ENCODE assay signal across 8 cellular contexts in genomic region chr17:42760652-42761581, GRCh38. TPM values are rescaled to one million over a fixed set of nuclear protein-coding genes. Genes with fewer than 3 reads are reported as not detected.
DNase-seq lines count a peak whose midpoint lies in the region; ATAC-seq, FAIRE-seq and TF ChIP-seq lines count a peak whose summit lies in the region.

TSS of gene RAMP2 (plus strand) at chr17:42761227. CDS start at chr17:42761262, 35 bp downstream.

- H3K79me2 ChIP-seq in astrocyte (ENCODE audit: insufficient read depth, low read length) = no peaks in the 10 kb centered on the region

- FAIRE-seq in astrocyte (lab: Jason Lieb, UNC) = no peak
- FAIRE-seq in small intestine (lab: Jason Lieb, UNC) = no peak

- H3K4me3 ChIP-seq in BE2C (ENCODE audit: low read depth, low read length) = peak within 1 kb of the TSS; percentile 29
- H3K4me3 ChIP-seq in HL-60 (replicated peaks; ENCODE audit: insufficient read depth, low read length) = peak within 1 kb of the TSS; percentile 11; the same call in 1 of the 2 replicates
- peak within 1 kb of the TSS; percentile 39 for H3K4me3 ChIP-seq in astrocyte (ENCODE audit: insufficient read depth, low read depth, low read length)
- H3K4me3 ChIP-seq in iPS-20b (ENCODE audit: low read length) = peak within 1 kb of the TSS; percentile 65
- peak within 1 kb of the TSS; percentile 20 to 50 for H3K4me3 ChIP-seq in small intestine (ENCODE audit: low read depth in 1 of 2, low read length in 2 of 2)

- peak within 1 kb of the TSS; percentile 66 for H3K4me3 Mint-ChIP-seq in astrocyte (ENCODE audit: unreplicated experiment)

- peak within 1 kb of the TSS; percentile 85 for H3K4me2 ChIP-seq in astrocyte (ENCODE audit: low read length)

- H3K36me3 ChIP-seq in BE2C (no peaks in the 10 kb centered on the region), astrocyte (ENCODE audit: insufficient read depth, low read length) (no peaks in the 10 kb centered on the region), iPS-20b (ENCODE audit: insufficient read depth, low read depth, low read length) (no peaks in the 10 kb centered on the region), small intestine (ENCODE audit: control insufficient read depth in 2 of 2, insufficient read depth in 2 of 2, low read length in 2 of 2) (no peaks in the 10 kb centered on the region)

- H2AFZ ChIP-seq in astrocyte (ENCODE audit: low read depth, low read length) = peak within 1 kb of the TSS; percentile 92

- peak within 1 kb of the TSS; percentile 48 for H3K9ac ChIP-seq in astrocyte (ENCODE audit: low read length)
- H3K9ac ChIP-seq in iPS-20b (ENCODE audit: low read depth, low read length) = peak within 1 kb of the TSS; percentile 53; the same call in 1 of the 2 replicates

- H3K27ac Mint-ChIP-seq in astrocyte (ENCODE audit: unreplicated experiment) = peak within 1 kb of the TSS; percentile 69

- no peaks in the 10 kb centered on the region for H4K20me1 ChIP-seq in astrocyte (ENCODE audit: insufficient read depth, low read length)

- peaks cover 9% of the 10 kb centered on the region for H3K4me1 ChIP-seq in BE2C
- peaks cover 2% of the 10 kb centered on the region for H3K4me1 ChIP-seq in astrocyte (ENCODE audit: insufficient read depth, low read length)
- H3K4me1 ChIP-seq in iPS-20b (ENCODE audit: insufficient read depth, low read length) = peaks cover 8% of the 10 kb centered on the region; the same call in 1 of the 2 replicates
- no peaks in the 10 kb centered on the region for H3K4me1 ChIP-seq in small intestine (ENCODE audit: control insufficient read depth in 2 of 2, insufficient read depth in 1 of 2, low read depth in 1 of 2, low read length in 1 of 2)

- TF ChIP-seq CTCF in BE2C (IDR thresholded peaks at IDR 0.05; ENCODE audit: low read depth, low read length) = no peak
- TF ChIP-seq CTCF in HL-60 (IDR thresholded peaks at IDR 0.05; ENCODE audit: insufficient read depth, low read length) = no peak
- no peak for TF ChIP-seq CTCF in astrocyte (IDR thresholded peaks at IDR 0.05; ENCODE audit: insufficient read depth, low read depth, low read length)

- no peak for ATAC-seq in HG03442 (IDR thresholded peaks at IDR 0.05; ENCODE audit: unreplicated experiment)
- ATAC-seq in HG03039 (IDR thresholded peaks at IDR 0.05; ENCODE audit: unreplicated experiment) = no peak
- ATAC-seq in GM18858 (IDR thresholded peaks at IDR 0.05; ENCODE audit: unreplicated experiment) = no peak

- H3K9me3 ChIP-seq in BE2C (no peaks in the 10 kb centered on the region), astrocyte (ENCODE audit: insufficient read depth, low read depth, low read length) (peaks cover 4% of the 10 kb centered on the region), iPS-20b (ENCODE audit: insufficient read depth, low read depth, low read length) (no peaks in the 10 kb centered on the region), small intestine (ENCODE audit: control insufficient read depth, low read depth) (no peaks in the 10 kb centered on the region)

- peak; percentile 51 for DNase-seq in BE2C
- DNase-seq in HL-60 (ENCODE audit: low read depth in 1 of 2, low spot score in 1 of 2) = no peak
- DNase-seq in astrocyte (ENCODE audit: low read depth) = no peak
- peak; percentile 11 for DNase-seq in small intestine

- no peaks in the 10 kb centered on the region for H3K9me3 Mint-ChIP-seq in astrocyte (ENCODE audit: unreplicated experiment)

- H3K4me1 Mint-ChIP-seq in astrocyte (ENCODE audit: low read depth, unreplicated experiment) = peaks cover 8% of the 10 kb centered on the region

- 3 to 5% (median 4%) methylated on average over 54 to 92 of the region's 92 CpGs for WGBS in small intestine, 3 donors

- H3K36me3 Mint-ChIP-seq in astrocyte (ENCODE audit: low read depth, unreplicated experiment) = peaks cover under 1% of the 10 kb centered on the region

- H3K27me3 Mint-ChIP-seq in astrocyte (ENCODE audit: low read depth, unreplicated experiment) = peaks cover 21% of the 10 kb centered on the region

- H3K27ac ChIP-seq in HL-60 (replicated peaks) = no peak within 1 kb of the TSS
- no peak within 1 kb of the TSS for H3K27ac ChIP-seq in astrocyte (ENCODE audit: low read depth, low read length)
- H3K27ac ChIP-seq in iPS-20b (ENCODE audit: low read length) = no peak within 1 kb of the TSS
- H3K27ac ChIP-seq in small intestine (ENCODE audit: low read depth in 1 of 2, low read length in 1 of 2) = peak within 1 kb of the TSS in 1 of 2 donors; percentile 1

- H3K27me3 ChIP-seq in BE2C (peaks cover 12% of the 10 kb centered on the region), HL-60 (ENCODE audit: insufficient read depth, poor library complexity, severe bottlenecking) (peaks cover 32% of the 10 kb centered on the region), astrocyte (ENCODE audit: insufficient read depth, low read length) (peaks cover 19% of the 10 kb centered on the region), iPS-20b (ENCODE audit: insufficient read depth, low read length) (peaks cover 49% of the 10 kb centered on the region), small intestine (ENCODE audit: control insufficient read depth in 2 of 2, insufficient read depth in 2 of 2, low read length in 2 of 2) (peaks cover 0 to 3% of the 10 kb centered on the region in 2 donors)

RNA-seq across cellular contexts. Expression of gene RAMP2, which starts in this region (rescaled TPM):
- polyA plus RNA-seq in BE2C (2012; ENCODE audit: insufficient read depth, insufficient read length, low read depth) = 66.7 TPM
- 6.1 and 6.8 TPM in 2 replicates for total RNA-seq in astrocyte
- 10 to 100 TPM in 1 of 3 donors, 1 to 10 TPM in 2; 1.1 to 48.2 (median 5.7) TPM for polyA plus RNA-seq in small intestine

Comparison
In these comparisons a context has a peak if more than half of its experiments do, and no peak if none do; other contexts are left out.
1. DNase-seq: peak in BE2C (single experiment) and small intestine (single experiment); none in HL-60 (0 of 2) and astrocyte (single experiment).
2. H3K4me3 ChIP-seq: peak in every context shown above with its lines; median percentile 65 in iPS-20b; 39 in astrocyte; 35 in small intestine; 29 in BE2C; 11 in HL-60.